8 cellular contexts compared by ENCODE assay signal in the genomic region with DNA sequence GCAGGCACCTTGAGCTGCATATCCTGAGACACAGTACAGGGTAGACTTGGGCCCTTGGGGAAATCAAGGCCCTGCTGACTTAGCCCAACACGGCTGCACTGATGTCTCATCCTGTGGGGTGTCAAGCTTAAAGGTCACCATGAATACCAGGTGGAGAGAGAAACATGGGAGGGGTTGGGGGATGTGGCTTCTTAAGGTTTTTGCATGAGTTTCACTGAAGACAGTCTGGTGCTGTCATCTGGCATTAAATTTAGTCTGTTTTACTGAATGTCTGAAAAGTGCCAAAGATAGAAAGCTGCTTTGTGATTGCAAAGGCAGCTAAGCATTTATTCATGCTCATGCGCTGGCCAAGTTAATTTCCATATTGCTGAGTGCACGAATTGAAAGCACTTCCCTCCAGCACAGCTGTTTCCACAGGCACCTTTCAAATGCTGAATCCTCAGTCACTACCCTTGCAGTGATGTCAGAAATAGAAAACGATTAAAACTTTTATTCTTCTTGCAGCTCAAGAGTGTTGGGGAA.
DNase-seq lines count a peak whose midpoint lies in the region; ATAC-seq and TF ChIP-seq lines count a peak whose summit lies in the region.

No MANE protein-coding gene starts in this region.

- H3K9ac ChIP-seq in smooth muscle cell (ENCODE audit: low read depth), result no peak overlapping the region

- ATAC-seq in GM18907 (IDR thresholded peaks at IDR 0.05; ENCODE audit: unreplicated experiment), result peak; percentile 86
- ATAC-seq in HG02610 (IDR thresholded peaks at IDR 0.05; ENCODE audit: unreplicated experiment), result peak; percentile 85

- H3K4me2 ChIP-seq in smooth muscle cell, result no peak overlapping the region

- no peaks in the 10 kb centered on the region for H3K9me3 ChIP-seq in smooth muscle cell (replicated peaks; ENCODE audit: low read depth)

- TF ChIP-seq CTCF in foreskin fibroblast (IDR thresholded peaks at IDR 0.05; ENCODE audit: low read depth, low read length), result no peak
- TF ChIP-seq CTCF in smooth muscle cell (IDR thresholded peaks at IDR 0.05; ENCODE audit: borderline replicate concordance, insufficient read depth, poor library complexity, severe bottlenecking), result no peak

- no peaks in the 10 kb centered on the region for H3K79me2 ChIP-seq in smooth muscle cell (ENCODE audit: low read depth)

- DNase-seq in RPMI7951 (ENCODE audit: low read depth) (peak; percentile 65), foreskin fibroblast (peak; percentile 21 to 55), smooth muscle cell (lab: John Stamatoyannopoulos, UW; ENCODE audit: unreplicated experiment) (no peak), COLO829 (ENCODE audit: low spot score) (no peak), activated gamma-delta T cell (lab: John Stamatoyannopoulos, UW) (no peak)
- no peak for DNase-seq in activated effector memory CD4-positive, alpha-beta T cell treated with Interleukin-2 at 50 U/mL for 16 hours

- H2AFZ ChIP-seq in smooth muscle cell (ENCODE audit: low read depth), result no peak overlapping the region

- H3K36me3 ChIP-seq in smooth muscle cell (ENCODE audit: low read depth), result no peaks in the 10 kb centered on the region

- H3K4me3 ChIP-seq in foreskin fibroblast (ENCODE audit: low read depth in 1 of 2, low read length in 2 of 2), result no peak overlapping the region
- no peak overlapping the region for H3K4me3 ChIP-seq in smooth muscle cell

- whole genome bisulfite sequencing in smooth muscle cell (ENCODE audit: low lambda C conversion rate), result 51% methylated on average over 4 of the region's 4 CpGs

- H4K20me1 ChIP-seq in smooth muscle cell (ENCODE audit: low read depth), result peaks cover 5% of the 10 kb centered on the region

- no peak overlapping the region for H3K27ac ChIP-seq in smooth muscle cell (ENCODE audit: low read depth)

- H3F3A ChIP-seq in smooth muscle cell (ENCODE audit: low read depth), result no peaks in the 10 kb centered on the region

- H3K4me1 ChIP-seq in smooth muscle cell (ENCODE audit: low read depth), result no peaks in the 10 kb centered on the region

- H3K27me3 ChIP-seq in smooth muscle cell (ENCODE audit: low read depth), result no peaks in the 10 kb centered on the region

Comparison
In these comparisons a context has a peak if more than half of its experiments do, and no peak if none do; other contexts are left out.
1. DNase-seq: peak in RPMI7951 (single experiment) and foreskin fibroblast (2 of 2); none in activated effector memory CD4-positive, alpha-beta T cell treated with Interleukin-2 at 50 U/mL for 16 hours (single experiment), smooth muscle cell (single experiment), COLO829 (single experiment) and activated gamma-delta T cell (single experiment).